23 cellular contexts compared by ENCODE assay signal in the genomic region with DNA sequence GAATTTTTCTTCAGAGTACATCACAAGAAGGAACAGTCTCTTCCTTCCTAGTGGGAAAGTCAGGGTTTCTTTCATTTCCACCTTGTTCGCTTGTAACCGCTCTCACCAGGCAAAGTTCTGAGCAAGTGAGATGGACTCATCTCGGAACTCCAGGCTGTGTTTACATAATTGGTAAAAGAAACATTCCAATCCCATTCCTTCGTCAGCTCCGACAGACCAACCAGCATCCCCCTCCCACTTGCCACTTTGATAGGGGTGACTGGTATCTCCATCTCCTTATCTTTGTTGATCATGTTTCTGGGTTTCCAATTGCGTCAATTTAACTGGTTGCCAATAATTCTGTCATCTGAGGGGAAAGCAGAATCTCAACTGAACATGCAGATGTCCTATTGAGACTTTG.
"Had no signal": no experiment of that assay in that cellular context is flagged by ENCODE, and none has a peak within 500 bp of the region (broad histone marks: within the 10 kb centered on the region; RNA-seq: fewer than 3 reads in every experiment).

No MANE protein-coding gene starts in this region.

- H2AFZ ChIP-seq: neural progenitor cell had no signal

- H3K27ac Mint-ChIP-seq: activated B cell treated with CpG ODN at 0.5 μM for 24 hours; activated naive CD8-positive, alpha-beta T cell treated with anti-CD3 and anti-CD28 coated beads, Interleukin-2, amount 10 ng/mL, durations not matched to agents 7 days and 5 days; dendritic cell treated with granulocyte-macrophage colony-stimulating factor and Interleukin-4, amounts not matched to agents 40 ng/mL and 50 ng/mL, for 4 days; naive thymus-derived CD8-positive, alpha-beta T cell; neural progenitor cell; T-helper 17 cell had no signal

- H3K4me1 ChIP-seq: left lung, neural progenitor cell, prostate gland, thyroid gland had no signal

- H3K4me1 Mint-ChIP-seq: activated B cell treated with CpG ODN at 0.5 μM for 24 hours; activated naive CD8-positive, alpha-beta T cell treated with anti-CD3 and anti-CD28 coated beads, Interleukin-2, amount 10 ng/mL, durations not matched to agents 7 days and 5 days; T-helper 17 cell had no signal

- H3K9ac ChIP-seq: neural progenitor cell had no signal

- DNase-seq: activated B cell treated with CpG ODN at 0.5 μM for 24 hours; activated CD4-positive, alpha-beta T cell treated with anti-CD3 and anti-CD28 coated beads for 4 hours; activated CD4-positive, alpha-beta T cell treated with anti-CD3 and anti-CD28 coated beads, Interleukin-2, amount 50 U/mL, for 48 hours; activated naive CD4-positive, alpha-beta T cell treated with Interleukin-2 at 50 U/mL for 16 hours; activated naive CD8-positive, alpha-beta T cell treated with anti-CD3 and anti-CD28 coated beads, Interleukin-2, amount 10 ng/mL, durations not matched to agents 7 days and 5 days; activated T-cell treated with anti-CD3 and anti-CD28 coated beads, Interleukin-2, amount 50 U/mL, for 48 hours; amygdala; effector CD4-positive, alpha-beta T cell; erythroblast; head of caudate nucleus; kidney; left lung; naive thymus-derived CD8-positive, alpha-beta T cell; stimulated activated CD4-positive, alpha-beta T cell treated with anti-CD3 and anti-CD28 coated beads, Interleukin-4, amount 100 ng/mL, for 24 hours; stimulated activated naive CD8-positive, alpha-beta T cell treated with anti-CD3 and anti-CD28 coated beads, Interleukin-15, Interleukin-2, amounts not matched to agents 100 U/mL and 50 U/mL, for 24 hours; substantia nigra; SW 1271; T-helper 17 cell; thyroid gland had no signal

- H3K36me3 ChIP-seq: left lung, neural progenitor cell, prostate gland, thyroid gland had no signal

- H3K9me3 Mint-ChIP-seq: activated naive CD8-positive, alpha-beta T cell treated with anti-CD3 and anti-CD28 coated beads, Interleukin-2, amount 10 ng/mL, durations not matched to agents 7 days and 5 days; dendritic cell treated with granulocyte-macrophage colony-stimulating factor and Interleukin-4, amounts not matched to agents 40 ng/mL and 50 ng/mL, for 4 days; neural progenitor cell had no signal

- H3K4me2 ChIP-seq: neural progenitor cell had no signal

- H3K4me3 ChIP-seq: left lung, lung, neural progenitor cell, prostate gland, thyroid gland had no signal

- H3K4me3 Mint-ChIP-seq: activated B cell treated with CpG ODN at 0.5 μM for 24 hours; activated naive CD8-positive, alpha-beta T cell treated with anti-CD3 and anti-CD28 coated beads, Interleukin-2, amount 10 ng/mL, durations not matched to agents 7 days and 5 days; dendritic cell treated with granulocyte-macrophage colony-stimulating factor and Interleukin-4, amounts not matched to agents 40 ng/mL and 50 ng/mL, for 4 days; naive thymus-derived CD8-positive, alpha-beta T cell; neural progenitor cell; T-helper 17 cell had no signal

- H3K36me3 Mint-ChIP-seq: activated naive CD8-positive, alpha-beta T cell treated with anti-CD3 and anti-CD28 coated beads, Interleukin-2, amount 10 ng/mL, durations not matched to agents 7 days and 5 days; naive thymus-derived CD8-positive, alpha-beta T cell; neural progenitor cell had no signal

- H3K27me3 ChIP-seq: left lung, neural progenitor cell, thyroid gland had no signal

- H3K27ac ChIP-seq: left lung, neural progenitor cell, prostate gland, thyroid gland had no signal

- ATAC-seq: left lung; naive thymus-derived CD8-positive, alpha-beta T cell; stimulated activated naive CD8-positive, alpha-beta T cell treated with anti-CD3 and anti-CD28 coated beads, Interleukin-15, Interleukin-2, amounts not matched to agents 100 U/mL and 50 U/mL, for 24 hours; T-helper 17 cell had no signal

- H3K9me3 ChIP-seq: left lung, prostate gland, thyroid gland had no signal
